In genomic region chr13:73973156-73973555, GRCh38 we compare ENCODE assay signal across 18 cellular contexts.
"Had no signal": no experiment of that assay in that cellular context is flagged by ENCODE, and none has a peak within 500 bp of the region (broad histone marks: within the 10 kb centered on the region; RNA-seq: fewer than 3 reads in every experiment).

No MANE protein-coding gene starts in this region.

- H3K27ac ChIP-seq: hepatocyte, lower lobe of right lung, spleen, thyroid gland had no signal

- H3K4me3 ChIP-seq: hepatocyte, lower lobe of right lung, spleen, thyroid gland had no signal

- H2AFZ ChIP-seq: hepatocyte had no signal

- H3K4me3 Mint-ChIP-seq: neural crest cell had no signal

- H3K4me1 ChIP-seq: lower lobe of right lung, thyroid gland had no signal

- H3K4me2 ChIP-seq: hepatocyte had no signal

- H3K9me3 ChIP-seq: lower lobe of right lung, thyroid gland had no signal

- DNase-seq: activated CD4-positive, CD25-positive, alpha-beta regulatory T cell treated with anti-CD3 and anti-CD28 coated beads, Interleukin-2, amount 50 U/mL, for 72 hours; activated CD8-positive, alpha-beta memory T cell treated with anti-CD3 and anti-CD28 coated beads for 24 hours; activated CD8-positive, alpha-beta memory T cell treated with anti-CD3 and anti-CD28 coated beads, Interleukin-2, amount 50 U/mL, for 48 hours; activated effector memory CD4-positive, alpha-beta T cell treated with anti-CD3 and anti-CD28 coated beads, Interleukin-2, amount 50 U/mL, for 16 hours; activated T-cell treated with anti-CD3 and anti-CD28 coated beads, Interleukin-2, amount 50 U/mL, for 48 hours; amniotic stem cell; dermis blood vessel endothelial cell; effector memory CD4-positive, alpha-beta T cell; left cardiac atrium; lower lobe of right lung; retina; spleen; stimulated activated CD4-positive, alpha-beta T cell treated with anti-CD3 and anti-CD28 coated beads, Interleukin-4, amount 100 ng/mL, for 4 hours; T1000; thyroid gland had no signal

- H3K27me3 ChIP-seq: hepatocyte, spleen, thyroid gland had no signal

- H3K27ac Mint-ChIP-seq: activated naive CD4-positive, alpha-beta T cell treated with anti-CD3 and anti-CD28 coated beads, Interleukin-2, amount 50 U/mL, for 72 hours had no signal

- ATAC-seq: activated naive CD4-positive, alpha-beta T cell treated with anti-CD3 and anti-CD28 coated beads, Interleukin-2, amount 50 U/mL, for 72 hours; left cardiac atrium; lower lobe of right lung had no signal

- H3K4me1 Mint-ChIP-seq: neural crest cell had no signal

- H3K36me3 ChIP-seq: lower lobe of right lung, spleen, thyroid gland had no signal
